1 cellular context compared by ENCODE assay signal in genomic region chr1:228647523-228648444, GRCh38.
TF ChIP-seq lines count a peak whose summit lies in the region.

No MANE protein-coding gene starts in this region.

TF ChIP-seq in HEK293, 187 proteins besides CTCF, POLR2A, EP300 and RAD21 (continued from another document and continues in another):
- peak; percentile 60 for TF ChIP-seq TSHZ1 (tag by site-specific recombination; IDR thresholded peaks at IDR 0.05; ENCODE audit: borderline replicate concordance)
- TF ChIP-seq BCL11A (tag by site-specific recombination; IDR thresholded peaks at IDR 0.05; ENCODE audit: low read depth) = peak; percentile 76
- TF ChIP-seq YY2 (tag by site-specific recombination; IDR thresholded peaks at IDR 0.05) = 0 out of 2 replicates have a peak, but pooled peaks have one; percentile 2
- no peak for TF ChIP-seq PBX3 (CRISPR knock-in tag; IDR thresholded peaks at IDR 0.05)
- TF ChIP-seq ZNF707 (tag by site-specific recombination; IDR thresholded peaks at IDR 0.05) = no peak
- TF ChIP-seq ZNF654 (tag by site-specific recombination; IDR thresholded peaks at IDR 0.05; ENCODE audit: low read depth) = no peak
- 0 out of 2 replicates have a peak, but pooled peaks have one; percentile 53 for TF ChIP-seq ZBTB1 (tag by site-specific recombination; IDR thresholded peaks at IDR 0.05)
- TF ChIP-seq ZNF549 (tag by site-specific recombination; IDR thresholded peaks at IDR 0.05) = no peak
- peak; percentile 43; the same call in 1 of the 2 replicates for TF ChIP-seq ZNF76 (tag by site-specific recombination; IDR thresholded peaks at IDR 0.05; ENCODE audit: borderline replicate concordance, low read depth)
- no peak for TF ChIP-seq MEIS1 (CRISPR knock-in tag; IDR thresholded peaks at IDR 0.05; ENCODE audit: borderline replicate concordance)
- no peak for TF ChIP-seq ZNF274 (IDR thresholded peaks at IDR 0.05; ENCODE audit: low read length)
- TF ChIP-seq ZNF274 (tag by site-specific recombination; IDR thresholded peaks at IDR 0.05; ENCODE audit: borderline replicate concordance) = no peak
- peak; percentile 99 for TF ChIP-seq PRDM10 (tag by site-specific recombination; IDR thresholded peaks at IDR 0.05)
- TF ChIP-seq ZNF433 (tag by site-specific recombination; IDR thresholded peaks at IDR 0.05; ENCODE audit: low read depth) = no peak
- TF ChIP-seq ZNF280C (tag by site-specific recombination; IDR thresholded peaks at IDR 0.05) = no peak
- peak; percentile 78 for TF ChIP-seq ZFP69B (tag by site-specific recombination; IDR thresholded peaks at IDR 0.05)
- TF ChIP-seq ZNF747 (tag by site-specific recombination; IDR thresholded peaks at IDR 0.05) = no peak
- peak; percentile 63; the same call in 1 of the 2 replicates for TF ChIP-seq REPIN1 (tag by site-specific recombination; IDR thresholded peaks at IDR 0.05; ENCODE audit: low read depth)
- peak; percentile 95; the same call in 1 of the 2 replicates for TF ChIP-seq KLF7 (tag by site-specific recombination; IDR thresholded peaks at IDR 0.05; ENCODE audit: borderline replicate concordance)
- TF ChIP-seq ZBTB20 (tag by site-specific recombination; IDR thresholded peaks at IDR 0.05) = peak; percentile 98
- peak; percentile 96 for TF ChIP-seq ZFHX2 (tag by site-specific recombination; conservative IDR thresholded peaks at IDR 0.05)
- no peak for TF ChIP-seq ZNF560 (tag by site-specific recombination; IDR thresholded peaks at IDR 0.05; ENCODE audit: borderline replicate concordance)
- no peak for TF ChIP-seq ZNF37A (tag by site-specific recombination; IDR thresholded peaks at IDR 0.05)
- no peak for TF ChIP-seq ZNF621 (tag by site-specific recombination; IDR thresholded peaks at IDR 0.05)
- TF ChIP-seq MZF1 (tag by site-specific recombination; IDR thresholded peaks at IDR 0.05; ENCODE audit: borderline replicate concordance) = peak; percentile 97
- peak; percentile 78 for TF ChIP-seq ZIC2 (tag by site-specific recombination; IDR thresholded peaks at IDR 0.05)
- TF ChIP-seq ZNF121 (tag by site-specific recombination; IDR thresholded peaks at IDR 0.05) = peak; percentile 98
- peak; percentile 44; the same call in 1 of the 2 replicates for TF ChIP-seq OSR2 (tag by site-specific recombination; IDR thresholded peaks at IDR 0.05)
- peak; percentile 38; the same call in 1 of the 2 replicates for TF ChIP-seq ZSCAN5A (tag by site-specific recombination; IDR thresholded peaks at IDR 0.05)
- TF ChIP-seq ZSCAN4 (tag by site-specific recombination; IDR thresholded peaks at IDR 0.05) = peak; percentile 77
- TF ChIP-seq SETDB1 (IDR thresholded peaks at IDR 0.05; ENCODE audit: insufficient read length, low read length) = peak; percentile 25
- peak; percentile 97 for TF ChIP-seq ZNF639 (tag by site-specific recombination; IDR thresholded peaks at IDR 0.05)
- TF ChIP-seq ZNF416 (tag by site-specific recombination; IDR thresholded peaks at IDR 0.05) = no peak
- no peak for TF ChIP-seq ZNF555 (tag by site-specific recombination; conservative IDR thresholded peaks at IDR 0.05)
- no peak for TF ChIP-seq ZNF585B (tag by site-specific recombination; IDR thresholded peaks at IDR 0.05)
- TF ChIP-seq ZBTB48 (tag by site-specific recombination; IDR thresholded peaks at IDR 0.05) = peak; percentile 47; the same call in 1 of the 2 replicates
- TF ChIP-seq PRDM6 (tag by site-specific recombination; IDR thresholded peaks at IDR 0.05) = no peak
- TF ChIP-seq ZNF140 (tag by site-specific recombination; IDR thresholded peaks at IDR 0.05) = no peak
- no peak for TF ChIP-seq ZNF791 (tag by site-specific recombination; IDR thresholded peaks at IDR 0.05)
- no peak for TF ChIP-seq BCL6B (tag by site-specific recombination; IDR thresholded peaks at IDR 0.05)
- TF ChIP-seq KLF10 (tag by site-specific recombination; IDR thresholded peaks at IDR 0.05) = 0 out of 2 replicates have a peak, but pooled peaks have one; percentile 43
- no peak for TF ChIP-seq AEBP2 (tag by site-specific recombination; IDR thresholded peaks at IDR 0.05; ENCODE audit: borderline replicate concordance)
